Comparison of ENCODE assay signal across 8 cellular contexts in genomic region chr9:86202338-86202882, GRCh38. TPM values are rescaled to one million over a fixed set of nuclear protein-coding genes. Genes with fewer than 3 reads are reported as not detected.
DNase-seq lines count a peak whose midpoint lies in the region; ATAC-seq and TF ChIP-seq lines count a peak whose summit lies in the region.

No MANE protein-coding gene starts in this region.

- no peaks in the 10 kb centered on the region for H3K4me1 Mint-ChIP-seq in activated CD4-positive, alpha-beta T cell treated with anti-CD3 and anti-CD28 coated beads, Interleukin-2, amount 10 ng/mL, durations not matched to agents 24 days and 14 days

- H3K9me3 Mint-ChIP-seq in activated CD4-positive, alpha-beta T cell treated with anti-CD3 and anti-CD28 coated beads, Interleukin-2, amount 10 ng/mL, durations not matched to agents 24 days and 14 days = no peaks in the 10 kb centered on the region

- ATAC-seq in Right ventricle myocardium superior (ENCODE audit: poor library complexity) = peak; percentile 73
- ATAC-seq in omental fat pad (ENCODE audit: low FRiP score) = no peak

- peaks cover 17% of the 10 kb centered on the region for H3K27me3 Mint-ChIP-seq in activated CD4-positive, alpha-beta T cell treated with anti-CD3 and anti-CD28 coated beads, Interleukin-2, amount 10 ng/mL, durations not matched to agents 24 days and 14 days

- TF ChIP-seq CTCF in HFF-Myc (IDR thresholded peaks at IDR 0.05; ENCODE audit: low read depth, low read length, missing control alignments) (peak; percentile 78), fibroblast of mammary gland (conservative IDR thresholded peaks at IDR 0.05; ENCODE audit: control insufficient read depth, insufficient read depth, low read depth, low read length) (peak; percentile 85), omental fat pad (IDR thresholded peaks at IDR 0.05) (peak in 2 of 3 donors; percentile 12 to 54)

- no peak overlapping the region for H3K27ac Mint-ChIP-seq in activated CD4-positive, alpha-beta T cell treated with anti-CD3 and anti-CD28 coated beads, Interleukin-2, amount 10 ng/mL, durations not matched to agents 24 days and 14 days

- H3K36me3 Mint-ChIP-seq in activated CD4-positive, alpha-beta T cell treated with anti-CD3 and anti-CD28 coated beads, Interleukin-2, amount 10 ng/mL, durations not matched to agents 24 days and 14 days (ENCODE audit: low read depth) = no peaks in the 10 kb centered on the region

- DNase-seq in Right ventricle myocardium superior (no peak), cardiac septum (ENCODE audit: low spot score) (no peak), HFF-Myc (ENCODE audit: extremely low read depth, low read depth) (peak; percentile 16), NCI-H146 treated with DMSO at 0.1 percent for 48 hours (lab: John Stamatoyannopoulos, UW; ENCODE audit: unreplicated experiment) (peak; percentile 1), fibroblast of mammary gland (ENCODE audit: low read depth) (peak; percentile 62), omental fat pad (ENCODE audit: low spot score) (no peak), T1000 (lab: John Stamatoyannopoulos, UW) (no peak)
- peak; percentile 68 for DNase-seq in activated CD4-positive, alpha-beta T cell treated with anti-CD3 and anti-CD28 coated beads, Interleukin-2, amount 10 ng/mL, durations not matched to agents 24 days and 14 days

- H3K4me3 ChIP-seq in HFF-Myc (replicated peaks; ENCODE audit: low read depth, low read length) (no peak overlapping the region), fibroblast of mammary gland (ENCODE audit: control insufficient read depth, low read depth, low read length) (no peak overlapping the region)

- H3K4me3 Mint-ChIP-seq in activated CD4-positive, alpha-beta T cell treated with anti-CD3 and anti-CD28 coated beads, Interleukin-2, amount 10 ng/mL, durations not matched to agents 24 days and 14 days = no peak overlapping the region

- intact Hi-C loops in Right ventricle myocardium superior (cut with DNase I) (no loop called here), cardiac septum (cut with DNase I) (no loop called here)
- intact Hi-C loops in activated CD4-positive, alpha-beta T cell treated with anti-CD3 and anti-CD28 coated beads, Interleukin-2, amount 10 ng/mL, durations not matched to agents 24 days and 14 days (cut with micrococcal nuclease) = loop anchor here (2.0 to 10.0 kb wide), 2 partner anchors 378 to 1122 kb away; no protein-coding TSS in a partner anchor

RNA-seq across cellular contexts. Expression of gene C9orf153, which starts 57.0 kb away (rescaled TPM):
- 0.22 TPM for total RNA-seq in Right ventricle myocardium superior
- not detected for total RNA-seq in cardiac septum
- total RNA-seq in activated CD4-positive, alpha-beta T cell treated with anti-CD3 and anti-CD28 coated beads, Interleukin-2, amount 10 ng/mL, durations not matched to agents 24 days and 14 days = 0.33 and 0.45 TPM in 2 replicates
- 1 to 10 TPM in 2 of 4 donors, under 1 TPM in 2; 0.38 to 2.8 (median 0.83) TPM for total RNA-seq in omental fat pad

Comparison
In these comparisons a context has a peak if more than half of its experiments do, and no peak if none do; other contexts are left out.
1. DNase-seq: peak in HFF-Myc (single experiment), NCI-H146 treated with DMSO at 0.1 percent for 48 hours (single experiment), activated CD4-positive, alpha-beta T cell treated with anti-CD3 and anti-CD28 coated beads, Interleukin-2, amount 10 ng/mL, durations not matched to agents 24 days and 14 days (single experiment) and fibroblast of mammary gland (single experiment); none in Right ventricle myocardium superior (single experiment), cardiac septum (single experiment), omental fat pad (single experiment) and T1000 (single experiment).
2. CTCF ChIP-seq: peak in every context shown above with its lines; median percentile 85 in fibroblast of mammary gland; 78 in HFF-Myc; 33 in omental fat pad.